In genomic region chr11:128814856-128815705, GRCh38 we compare ENCODE assay signal across 8 cellular contexts. TPM values are rescaled to one million over a fixed set of nuclear protein-coding genes. Genes with fewer than 3 reads are reported as not detected.
DNase-seq lines count a peak whose midpoint lies in the region; ATAC-seq and TF ChIP-seq lines count a peak whose summit lies in the region.

No MANE protein-coding gene starts in this region.

- H3K27me3 ChIP-seq in GM23248 (replicated peaks; ENCODE audit: insufficient read depth), result no peaks in the 10 kb centered on the region

- peak overlapping the region; percentile 38 for H3K27ac ChIP-seq in GM23248
- no peak overlapping the region for H3K27ac ChIP-seq in RWPE1

- peak overlapping the region; percentile 72 for H3K4me2 ChIP-seq in GM23248 (ENCODE audit: unreplicated experiment)

- H3K4me1 Mint-ChIP-seq in glutamatergic neuron (ENCODE audit: low read depth, unreplicated experiment), result peaks cover 17% of the 10 kb centered on the region

- intact Hi-C loops in posterior vena cava (cut with DNase I), result no loop called here

- no peaks in the 10 kb centered on the region for H3K9me3 ChIP-seq in GM23248 (ENCODE audit: low read depth)

- no peaks in the 10 kb centered on the region for H3K79me2 ChIP-seq in GM23248 (ENCODE audit: insufficient read depth)

- H3K27ac Mint-ChIP-seq in glutamatergic neuron (ENCODE audit: unreplicated experiment), result no peak overlapping the region

- H3F3A ChIP-seq in GM23248 (ENCODE audit: insufficient read depth), result peaks cover 16% of the 10 kb centered on the region; the same call in 1 of the 2 replicates

- H3K36me3 ChIP-seq in GM23248 (ENCODE audit: low read depth), result peaks cover 10% of the 10 kb centered on the region; the same call in 1 of the 2 replicates

- no peaks in the 10 kb centered on the region for H4K20me1 ChIP-seq in GM23248 (ENCODE audit: insufficient read depth)

- no peaks in the 10 kb centered on the region for H3K36me3 Mint-ChIP-seq in glutamatergic neuron (ENCODE audit: unreplicated experiment)

- peaks cover 2% of the 10 kb centered on the region for H3K27me3 Mint-ChIP-seq in glutamatergic neuron (ENCODE audit: unreplicated experiment)

- WGBS in GM23248 (ENCODE audit: low coverage in 1 of 2, low lambda C conversion rate in 2 of 2, missing lambda C conversion rate in 2 of 2), 2 experiments, result 17 to 22% methylated on average over 9 of the region's 9 CpGs

- in situ Hi-C loops in GM23248 (cut with MboI), result no loop called here

- no peaks in the 10 kb centered on the region for H3K9me2 ChIP-seq in GM23248 (ENCODE audit: insufficient read depth)

- no peak overlapping the region; the same call in 1 of the 2 replicates for H3K9ac ChIP-seq in GM23248

- no peak for TF ChIP-seq CTCF in RWPE1 (conservative IDR thresholded peaks at IDR 0.05; ENCODE audit: low read depth)
- TF ChIP-seq CTCF in glutamatergic neuron (IDR thresholded peaks at IDR 0.05; ENCODE audit: partially characterized antibody, unreplicated experiment), result no peak

- H3K4me3 ChIP-seq in GM23248, result no peak overlapping the region

- no peak for ATAC-seq in stimulated activated naive CD8-positive, alpha-beta T cell treated with anti-CD3 and anti-CD28 coated beads, Interleukin-15, Interleukin-2, amounts not matched to agents 100 U/mL and 50 U/mL, for 24 hours

- H3K4me1 ChIP-seq in GM23248 (ENCODE audit: insufficient read depth), result peaks cover 17% of the 10 kb centered on the region

- POLR2A ChIA-PET in RWPE1 (lab: Yijun Ruan, JAX; ENCODE audit: low non-redundant PET), result no interaction called here

- peak overlapping the region; percentile 42 for H3K4me3 Mint-ChIP-seq in glutamatergic neuron (ENCODE audit: unreplicated experiment)

- peaks cover 4% of the 10 kb centered on the region for H3K9me3 Mint-ChIP-seq in glutamatergic neuron (ENCODE audit: unreplicated experiment)

- peak; percentile 91 for DNase-seq in GM23248
- DNase-seq in RWPE1 (ENCODE audit: low spot score), result peak; percentile 24
- peak; percentile 84 for DNase-seq in glutamatergic neuron
- peak; percentile 89 for DNase-seq in posterior vena cava (ENCODE audit: low spot score)
- no peak for DNase-seq in stimulated activated naive CD8-positive, alpha-beta T cell treated with anti-CD3 and anti-CD28 coated beads, Interleukin-15, Interleukin-2, amounts not matched to agents 100 U/mL and 50 U/mL, for 24 hours
- DNase-seq in NCI-H1092 (lab: John Stamatoyannopoulos, UW), result no peak
- no peak for DNase-seq in stimulated activated CD4-positive, alpha-beta T cell treated with anti-CD3 and anti-CD28 coated beads, Interleukin-2, amount 100 ng/mL, for 24 hours
- DNase-seq in activated naive CD4-positive, alpha-beta T cell (lab: John Stamatoyannopoulos, UW), result no peak

- H2AFZ ChIP-seq in GM23248, result peak overlapping the region; percentile 27; the same call in 1 of the 2 replicates

- CTCF ChIA-PET in RWPE1 (lab: Yijun Ruan, JAX), result interaction anchor here (0.5 to 0.6 kb wide), 2 partner anchors 15 to 167 kb away, joined by 3 read pairs; no protein-coding TSS in a partner anchor

RNA-seq across cellular contexts. Expression of gene KCNJ1, which starts 52.0 kb away (rescaled TPM):
- total RNA-seq in GM23248 (2014; rRNA removed; shearing (Covaris generic)), result not detected in 2 replicates
- polyA plus RNA-seq in GM23248 (2016; fragmentation: Nextera tagmentation; extraction: Ambion mirVana), result not detected in 2 replicates
- total RNA-seq in glutamatergic neuron (ENCODE audit: unreplicated experiment) (not detected), posterior vena cava (not detected)

Comparison
In these comparisons a context has a peak if more than half of its experiments do, and no peak if none do; other contexts are left out.
1. DNase-seq: peak in GM23248 (single experiment), RWPE1 (single experiment), glutamatergic neuron (single experiment) and posterior vena cava (single experiment); none in stimulated activated naive CD8-positive, alpha-beta T cell treated with anti-CD3 and anti-CD28 coated beads, Interleukin-15, Interleukin-2, amounts not matched to agents 100 U/mL and 50 U/mL, for 24 hours (single experiment), NCI-H1092 (single experiment), stimulated activated CD4-positive, alpha-beta T cell treated with anti-CD3 and anti-CD28 coated beads, Interleukin-2, amount 100 ng/mL, for 24 hours (0 of 2) and activated naive CD4-positive, alpha-beta T cell (0 of 4).